In genomic region chr19:44745386-44745831, GRCh38 we compare ENCODE assay signal across 7 cellular contexts. TPM values are rescaled to one million over a fixed set of nuclear protein-coding genes. Genes with fewer than 3 reads are reported as not detected.
DNase-seq lines count a peak whose midpoint lies in the region; ATAC-seq and TF ChIP-seq lines count a peak whose summit lies in the region.

No MANE protein-coding gene starts in this region.

- H3K4me1 Mint-ChIP-seq in activated T-helper 2 cell treated with anti-CD3 and anti-CD28 coated beads, Interferon-gamma antibody, Interleukin-2, Interleukin-4, amounts not matched to agents 10 μg/mL and 5 μg/mL and 100 μg/mL, durations not matched to agents 14 hours and 24 hours and 36 hours (ENCODE audit: low read depth) = peaks cover 31% of the 10 kb centered on the region

- DNase-seq in activated T-helper 2 cell treated with anti-CD3 and anti-CD28 coated beads, Interferon-gamma antibody, Interleukin-2, Interleukin-4, amounts not matched to agents 10 μg/mL and 5 μg/mL and 100 μg/mL, durations not matched to agents 14 hours and 24 hours and 36 hours (ENCODE audit: low spot score) = no peak
- DNase-seq in iris pigment epithelial cell (ENCODE audit: low read depth) = peak; percentile 75
- DNase-seq in testis = peak; percentile 82
- DNase-seq in stimulated activated CD4-positive, alpha-beta T cell treated with anti-CD3 and anti-CD28 coated beads, Interleukin-4, amount 100 ng/mL, for 4 hours = no peak

- no peaks in the 10 kb centered on the region for H3K9me3 Mint-ChIP-seq in activated T-helper 2 cell treated with anti-CD3 and anti-CD28 coated beads, Interferon-gamma antibody, Interleukin-2, Interleukin-4, amounts not matched to agents 10 μg/mL and 5 μg/mL and 100 μg/mL, durations not matched to agents 14 hours and 24 hours and 36 hours

- no peak for ATAC-seq in HG03521 (IDR thresholded peaks at IDR 0.05; ENCODE audit: unreplicated experiment)
- no peak for ATAC-seq in GM19023 (IDR thresholded peaks at IDR 0.05; ENCODE audit: unreplicated experiment)

- intact Hi-C loops in activated T-helper 2 cell treated with anti-CD3 and anti-CD28 coated beads, Interferon-gamma antibody, Interleukin-2, Interleukin-4, amounts not matched to agents 10 μg/mL and 5 μg/mL and 100 μg/mL, durations not matched to agents 14 hours and 24 hours and 36 hours (cut with micrococcal nuclease) = no loop called here
- intact Hi-C loops in testis (cut with DNase I; ENCODE audit: low total_unique reads) = no loop called here

- TF ChIP-seq CTCF in HEK293 (tag by site-specific recombination; IDR thresholded peaks at IDR 0.05) = no peak
- TF ChIP-seq CTCF in testis (IDR thresholded peaks at IDR 0.05) = no peak

- no peak overlapping the region for H3K4me3 ChIP-seq in HEK293 (ENCODE audit: low read depth, low read length)
- no peak overlapping the region for H3K4me3 ChIP-seq in testis

- H3K36me3 ChIP-seq in HEK293 (ENCODE audit: control insufficient read depth in 2 of 2, insufficient read depth in 1 of 2, low read length in 2 of 2) (no peaks in the 10 kb centered on the region; a peak in 1 of 3 replicates), testis (ENCODE audit: low read depth, missing control alignments) (no peaks in the 10 kb centered on the region)

- no peak for TF ChIP-seq POLR2A in testis (IDR thresholded peaks at IDR 0.05)

- H3K27ac Mint-ChIP-seq in activated T-helper 2 cell treated with anti-CD3 and anti-CD28 coated beads, Interferon-gamma antibody, Interleukin-2, Interleukin-4, amounts not matched to agents 10 μg/mL and 5 μg/mL and 100 μg/mL, durations not matched to agents 14 hours and 24 hours and 36 hours = peak overlapping the region; percentile 59

- H3K27me3 Mint-ChIP-seq in activated T-helper 2 cell treated with anti-CD3 and anti-CD28 coated beads, Interferon-gamma antibody, Interleukin-2, Interleukin-4, amounts not matched to agents 10 μg/mL and 5 μg/mL and 100 μg/mL, durations not matched to agents 14 hours and 24 hours and 36 hours (ENCODE audit: low read depth) = peaks cover 3% of the 10 kb centered on the region

- H3K27me3 ChIP-seq in testis = no peaks in the 10 kb centered on the region

- H3K4me3 Mint-ChIP-seq in activated T-helper 2 cell treated with anti-CD3 and anti-CD28 coated beads, Interferon-gamma antibody, Interleukin-2, Interleukin-4, amounts not matched to agents 10 μg/mL and 5 μg/mL and 100 μg/mL, durations not matched to agents 14 hours and 24 hours and 36 hours (ENCODE audit: low read depth) = no peak overlapping the region

- CTCF ChIA-PET in HEK293 (lab: Yijun Ruan, JAX) = interaction anchor here (0.6 to 4.0 kb wide), 6 partner anchors 22 to 176 kb away, joined by 3 to 23 read pairs (median 5); no protein-coding TSS in a partner anchor

- H3K9me3 ChIP-seq in HEK293 (ENCODE audit: control insufficient read depth, insufficient read depth, low read depth, low read length) = no peaks in the 10 kb centered on the region
- no peaks in the 10 kb centered on the region for H3K9me3 ChIP-seq in testis

- WGBS in testis, 2 donors = 36 to 41% methylated on average over 8 to 9 of the region's 9 CpGs

- H3K4me1 ChIP-seq in HEK293 (ENCODE audit: control insufficient read depth, insufficient read depth, low read length) (peaks cover 7% of the 10 kb centered on the region), testis (peaks cover 60% of the 10 kb centered on the region)

- peaks cover 14% of the 10 kb centered on the region for H3K36me3 Mint-ChIP-seq in activated T-helper 2 cell treated with anti-CD3 and anti-CD28 coated beads, Interferon-gamma antibody, Interleukin-2, Interleukin-4, amounts not matched to agents 10 μg/mL and 5 μg/mL and 100 μg/mL, durations not matched to agents 14 hours and 24 hours and 36 hours (ENCODE audit: low read depth)

- H3K27ac ChIP-seq in HEK293 (ENCODE audit: extremely low read depth, low read depth, low read length) (no peak overlapping the region), testis (peak overlapping the region; percentile 70 to 87)

- POLR2A ChIA-PET in HEK293 (lab: Yijun Ruan, JAX) = interaction anchor here (0.6 kb wide), 1 partner anchor 145 kb away, joined by 3 read pairs; the partner anchor contains the start of gene TOMM40

TF ChIP-seq in HEK293, 187 proteins besides CTCF, POLR2A, EP300 and RAD21 (continues in another document):
- no peak for TF ChIP-seq REPIN1 (tag by site-specific recombination; IDR thresholded peaks at IDR 0.05; ENCODE audit: low read depth)
- no peak for TF ChIP-seq SETDB1 (IDR thresholded peaks at IDR 0.05; ENCODE audit: insufficient read length, low read length)
- no peak for TF ChIP-seq ZNF48 (tag by site-specific recombination; IDR thresholded peaks at IDR 0.05)
- TF ChIP-seq GLIS2 (tag by site-specific recombination; IDR thresholded peaks at IDR 0.05) = 0 out of 2 replicates have a peak, but pooled peaks have one; percentile 29
- TF ChIP-seq, protein P1, sequence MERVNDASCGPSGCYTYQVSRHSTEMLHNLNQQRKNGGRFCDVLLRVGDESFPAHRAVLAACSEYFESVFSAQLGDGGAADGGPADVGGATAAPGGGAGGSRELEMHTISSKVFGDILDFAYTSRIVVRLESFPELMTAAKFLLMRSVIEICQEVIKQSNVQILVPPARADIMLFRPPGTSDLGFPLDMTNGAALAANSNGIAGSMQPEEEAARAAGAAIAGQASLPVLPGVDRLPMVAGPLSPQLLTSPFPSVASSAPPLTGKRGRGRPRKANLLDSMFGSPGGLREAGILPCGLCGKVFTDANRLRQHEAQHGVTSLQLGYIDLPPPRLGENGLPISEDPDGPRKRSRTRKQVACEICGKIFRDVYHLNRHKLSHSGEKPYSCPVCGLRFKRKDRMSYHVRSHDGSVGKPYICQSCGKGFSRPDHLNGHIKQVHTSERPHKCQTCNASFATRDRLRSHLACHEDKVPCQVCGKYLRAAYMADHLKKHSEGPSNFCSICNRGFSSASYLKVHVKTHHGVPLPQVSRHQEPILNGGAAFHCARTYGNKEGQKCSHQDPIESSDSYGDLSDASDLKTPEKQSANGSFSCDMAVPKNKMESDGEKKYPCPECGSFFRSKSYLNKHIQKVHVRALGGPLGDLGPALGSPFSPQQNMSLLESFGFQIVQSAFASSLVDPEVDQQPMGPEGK (tag by site-specific recombination; IDR thresholded peaks at IDR 0.05) = peak; percentile 27; the same call in 1 of the 2 replicates
- TF ChIP-seq SP3 (tag by site-specific recombination; IDR thresholded peaks at IDR 0.05) = peak; percentile 46
- no peak for TF ChIP-seq KLF7 (tag by site-specific recombination; IDR thresholded peaks at IDR 0.05; ENCODE audit: borderline replicate concordance)
- peak; percentile 52; the same call in 1 of the 2 replicates for TF ChIP-seq ZNF76 (tag by site-specific recombination; IDR thresholded peaks at IDR 0.05; ENCODE audit: borderline replicate concordance, low read depth)
- TF ChIP-seq KLF9 (tag by site-specific recombination; IDR thresholded peaks at IDR 0.05; ENCODE audit: low read depth) = peak; percentile 42
- peak; percentile 77 for TF ChIP-seq PRDM1 (tag by site-specific recombination; IDR thresholded peaks at IDR 0.05)
- TF ChIP-seq SP2 (tag by site-specific recombination; IDR thresholded peaks at IDR 0.05) = peak; percentile 41
- no peak for TF ChIP-seq ZNF394 (tag by site-specific recombination; IDR thresholded peaks at IDR 0.05; ENCODE audit: borderline replicate concordance)
- peak; percentile 66 for TF ChIP-seq IKZF3 (tag by site-specific recombination; IDR thresholded peaks at IDR 0.05)
- TF ChIP-seq ZBTB48 (tag by site-specific recombination; IDR thresholded peaks at IDR 0.05) = peak; percentile 56
- TF ChIP-seq, protein P2, sequence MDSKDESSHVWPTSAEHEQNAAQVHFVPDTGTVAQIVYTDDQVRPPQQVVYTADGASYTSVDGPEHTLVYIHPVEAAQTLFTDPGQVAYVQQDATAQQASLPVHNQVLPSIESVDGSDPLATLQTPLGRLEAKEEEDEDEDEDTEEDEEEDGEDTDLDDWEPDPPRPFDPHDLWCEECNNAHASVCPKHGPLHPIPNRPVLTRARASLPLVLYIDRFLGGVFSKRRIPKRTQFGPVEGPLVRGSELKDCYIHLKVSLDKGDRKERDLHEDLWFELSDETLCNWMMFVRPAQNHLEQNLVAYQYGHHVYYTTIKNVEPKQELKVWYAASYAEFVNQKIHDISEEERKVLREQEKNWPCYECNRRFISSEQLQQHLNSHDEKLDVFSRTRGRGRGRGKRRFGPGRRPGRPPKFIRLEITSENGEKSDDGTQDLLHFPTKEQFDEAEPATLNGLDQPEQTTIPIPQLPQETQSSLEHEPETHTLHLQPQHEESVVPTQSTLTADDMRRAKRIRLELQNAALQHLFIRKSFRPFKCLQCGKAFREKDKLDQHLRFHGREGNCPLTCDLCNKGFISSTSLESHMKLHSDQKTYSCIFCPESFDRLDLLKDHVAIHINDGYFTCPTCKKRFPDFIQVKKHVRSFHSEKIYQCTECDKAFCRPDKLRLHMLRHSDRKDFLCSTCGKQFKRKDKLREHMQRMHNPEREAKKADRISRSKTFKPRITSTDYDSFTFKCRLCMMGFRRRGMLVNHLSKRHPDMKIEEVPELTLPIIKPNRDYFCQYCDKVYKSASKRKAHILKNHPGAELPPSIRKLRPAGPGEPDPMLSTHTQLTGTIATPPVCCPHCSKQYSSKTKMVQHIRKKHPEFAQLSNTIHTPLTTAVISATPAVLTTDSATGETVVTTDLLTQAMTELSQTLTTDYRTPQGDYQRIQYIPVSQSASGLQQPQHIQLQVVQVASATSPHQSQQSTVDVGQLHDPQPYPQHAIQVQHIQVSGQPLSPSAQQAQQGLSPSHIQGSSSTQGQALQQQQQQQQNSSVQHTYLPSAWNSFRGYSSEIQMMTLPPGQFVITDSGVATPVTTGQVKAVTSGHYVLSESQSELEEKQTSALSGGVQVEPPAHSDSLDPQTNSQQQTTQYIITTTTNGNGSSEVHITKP (tag by site-specific recombination; IDR thresholded peaks at IDR 0.05) = peak; percentile 33; the same call in 1 of the 2 replicates

RNA-seq across cellular contexts. Expression of gene BCL3, which starts 3.1 kb away (rescaled TPM):
- 83.5 and 85.2 TPM in 2 replicates for total RNA-seq in activated T-helper 2 cell treated with anti-CD3 and anti-CD28 coated beads, Interferon-gamma antibody, Interleukin-2, Interleukin-4, amounts not matched to agents 10 μg/mL and 5 μg/mL and 100 μg/mL, durations not matched to agents 14 hours and 24 hours and 36 hours
- 10 to 100 TPM; 31.7 to 38.1 TPM for total RNA-seq in testis
- polyA plus RNA-seq in testis (ENCODE audit: insufficient read depth, low read depth, low replicate concordance) = 15.5 TPM

RNA-seq across cellular contexts. Expression of gene CBLC, which starts 32.3 kb away (rescaled TPM):
- not detected in 2 replicates for total RNA-seq in activated T-helper 2 cell treated with anti-CD3 and anti-CD28 coated beads, Interferon-gamma antibody, Interleukin-2, Interleukin-4, amounts not matched to agents 10 μg/mL and 5 μg/mL and 100 μg/mL, durations not matched to agents 14 hours and 24 hours and 36 hours
- 1 to 10 TPM; 4.9 to 6.9 TPM for total RNA-seq in testis
- 1.9 TPM for polyA plus RNA-seq in testis (ENCODE audit: insufficient read depth, low read depth, low replicate concordance)

RNA-seq across cellular contexts. Expression of gene CEACAM16, which starts 46.5 kb away (rescaled TPM):
- not detected in 2 replicates for total RNA-seq in activated T-helper 2 cell treated with anti-CD3 and anti-CD28 coated beads, Interferon-gamma antibody, Interleukin-2, Interleukin-4, amounts not matched to agents 10 μg/mL and 5 μg/mL and 100 μg/mL, durations not matched to agents 14 hours and 24 hours and 36 hours
- under 1 TPM in 1 of 2 donors, not detected in 1; 0.50 TPM for total RNA-seq in testis
- not detected for polyA plus RNA-seq in testis (ENCODE audit: insufficient read depth, low read depth, low replicate concordance)

Comparison
In these comparisons a context has a peak if more than half of its experiments do, and no peak if none do; other contexts are left out.
1. DNase-seq: peak in iris pigment epithelial cell (single experiment) and testis (single experiment); none in activated T-helper 2 cell treated with anti-CD3 and anti-CD28 coated beads, Interferon-gamma antibody, Interleukin-2, Interleukin-4, amounts not matched to agents 10 μg/mL and 5 μg/mL and 100 μg/mL, durations not matched to agents 14 hours and 24 hours and 36 hours (single experiment) and stimulated activated CD4-positive, alpha-beta T cell treated with anti-CD3 and anti-CD28 coated beads, Interleukin-4, amount 100 ng/mL, for 4 hours (0 of 2).